In the genomic region with DNA sequence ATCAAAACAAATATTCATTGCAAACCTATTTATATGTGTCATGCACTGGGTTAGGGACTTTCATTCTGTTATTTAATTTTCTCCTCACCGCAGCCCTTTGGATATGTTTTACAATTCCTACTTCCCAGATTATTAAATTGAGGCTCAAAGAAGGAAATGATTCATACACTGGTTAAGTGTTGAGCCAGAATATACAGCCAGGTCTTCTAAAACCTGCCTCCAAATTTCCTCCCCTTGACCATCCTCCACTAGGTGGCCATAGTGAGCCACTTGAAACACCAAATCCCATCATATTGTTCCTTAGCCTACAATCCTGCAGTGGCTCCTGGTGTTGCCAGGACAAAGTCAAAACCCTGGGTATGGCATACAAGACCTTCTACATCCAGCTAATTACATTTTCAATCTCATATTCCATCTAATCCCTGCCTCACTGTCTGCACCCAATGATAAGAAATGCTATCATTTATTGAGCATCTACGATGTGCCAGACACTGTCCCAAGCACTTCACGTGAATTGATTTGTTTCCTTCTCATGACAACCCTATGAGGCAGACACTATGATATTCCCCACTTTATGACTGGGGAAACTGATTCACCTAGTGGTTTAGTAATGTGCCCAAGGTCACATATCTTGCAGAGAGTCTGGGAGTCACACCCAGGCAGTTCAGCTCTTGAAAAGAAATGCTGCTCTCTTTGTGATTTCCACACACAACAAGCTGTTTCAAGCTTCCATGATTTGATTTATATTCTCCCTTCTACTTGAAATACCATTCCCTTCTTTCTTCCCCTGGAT, we compare ENCODE assay signal across 8 cellular contexts. TPM values are rescaled to one million over a fixed set of nuclear protein-coding genes. Genes with fewer than 3 reads are reported as not detected.
A peak's percentile ranks its signal among the peaks of the same experiment; 100 is the strongest.
DNase-seq lines count a peak whose midpoint lies in the region; ATAC-seq and TF ChIP-seq lines count a peak whose summit lies in the region.

No MANE protein-coding gene starts in this region.

- intact Hi-C loops in CD4-positive, alpha-beta T cell (cut with DNase I, micrococcal nuclease) = loop anchor here in 1 of 2 experiments (10.0 kb wide), 1 partner anchor 1025 kb away; no protein-coding TSS in a partner anchor

- no peak overlapping the region for H3K27ac Mint-ChIP-seq in CD4-positive, alpha-beta T cell

- no peak overlapping the region for H3K4me3 Mint-ChIP-seq in CD4-positive, alpha-beta T cell

- no peaks in the 10 kb centered on the region for H3K9me3 ChIP-seq in CD4-positive, alpha-beta T cell (ENCODE audit: control insufficient read depth, low read length)

- H3K9me3 Mint-ChIP-seq in CD4-positive, alpha-beta T cell = no peaks in the 10 kb centered on the region

- DNase-seq in CD4-positive, alpha-beta T cell = no peak
- DNase-seq in HK-2 (ENCODE audit: unreplicated experiment) (peak; percentile 51), SKM-1 (lab: John Stamatoyannopoulos, UW; ENCODE audit: unreplicated experiment) (peak; percentile 40), foreskin melanocyte (peak; percentile 60), skeletal muscle cell (ENCODE audit: low read depth) (peak; percentile 56), activated gamma-delta T cell treated with Interleukin-2 at 50 U/mL for 16 hours (no peak)

- peak; percentile 34 for TF ChIP-seq CTCF in CD4-positive, alpha-beta T cell (IDR thresholded peaks at IDR 0.05)

- ATAC-seq in CD4-positive, alpha-beta T cell (ENCODE audit: poor library complexity) = no peak
- ATAC-seq in HG02970 (IDR thresholded peaks at IDR 0.05; ENCODE audit: low FRiP score, unreplicated experiment) (no peak), GM19455 (IDR thresholded peaks at IDR 0.05; ENCODE audit: unreplicated experiment) (no peak)

- H3K27ac ChIP-seq in CD4-positive, alpha-beta T cell (ENCODE audit: low read depth, low read length) = no peak overlapping the region

- POLR2A ChIA-PET in CD4-positive, alpha-beta T cell (lab: Charles Lee) = no interaction called here

- H3K4me3 ChIP-seq in skeletal muscle cell (ENCODE audit: low read depth, low read length) = no peak overlapping the region

- H3K4me1 Mint-ChIP-seq in CD4-positive, alpha-beta T cell (ENCODE audit: low read depth) = no peaks in the 10 kb centered on the region

- CTCF ChIA-PET in CD4-positive, alpha-beta T cell (lab: Charles Lee) = no interaction called here

- peaks cover 18% of the 10 kb centered on the region for H3K27me3 Mint-ChIP-seq in CD4-positive, alpha-beta T cell

- no peaks in the 10 kb centered on the region for H3K36me3 Mint-ChIP-seq in CD4-positive, alpha-beta T cell (ENCODE audit: low read depth)

- H3K27me3 ChIP-seq in CD4-positive, alpha-beta T cell (ENCODE audit: control insufficient read depth, insufficient read depth, low read length) = no peaks in the 10 kb centered on the region

RNA-seq across cellular contexts. Expression of a gene that starts 23.6 kb away (rescaled TPM):
- not detected for total RNA-seq in CD4-positive, alpha-beta T cell

Comparison
In these comparisons a context has a peak if more than half of its experiments do, and no peak if none do; other contexts are left out.
1. DNase-seq: peak in HK-2 (single experiment), SKM-1 (single experiment), foreskin melanocyte (single experiment) and skeletal muscle cell (single experiment); none in CD4-positive, alpha-beta T cell (0 of 10) and activated gamma-delta T cell treated with Interleukin-2 at 50 U/mL for 16 hours (single experiment).